Comparison of ENCODE assay signal across 20 cellular contexts in genomic region chr7:35359423-35359822, GRCh38.
"Had no signal": no experiment of that assay in that cellular context is flagged by ENCODE, and none has a peak within 500 bp of the region (broad histone marks: within the 10 kb centered on the region; RNA-seq: fewer than 3 reads in every experiment).

No MANE protein-coding gene starts in this region.

- H3K4me3 ChIP-seq: esophagus muscularis mucosa, gastrocnemius medialis, heart right ventricle, left ventricle myocardium inferior, lung, psoas muscle, right lobe of liver, suprapubic skin, thyroid gland, uterus had no signal

- DNase-seq: effector memory CD8-positive, alpha-beta T cell; gastrocnemius medialis; heart right ventricle; hypothalamus; left ventricle myocardium inferior; naive thymus-derived CD4-positive, alpha-beta T cell; nephron progenitor cell; psoas muscle; retina; right lobe of liver; stimulated activated CD4-positive, alpha-beta T cell treated with anti-CD3 and anti-CD28 coated beads, Interleukin-4, amount 100 ng/mL, for 1 hour; stimulated activated CD8-positive, alpha-beta memory T cell treated with anti-CD3 and anti-CD28 coated beads, Interleukin-4, amount 100 ng/mL, for 48 hours; stimulated activated naive CD8-positive, alpha-beta T cell treated with anti-CD3 and anti-CD28 coated beads, Interleukin-15, Interleukin-2, amounts not matched to agents 100 U/mL and 50 U/mL, for 24 hours; thyroid gland; uterus had no signal

- H3K9me3 ChIP-seq: gastrocnemius medialis, psoas muscle, suprapubic skin, thyroid gland, uterus had no signal

- H3K4me1 ChIP-seq: gastrocnemius medialis, psoas muscle, right lobe of liver, suprapubic skin, thyroid gland, uterus had no signal

- H3K36me3 ChIP-seq: esophagus muscularis mucosa, gastrocnemius medialis, heart right ventricle, left ventricle myocardium inferior, right lobe of liver, suprapubic skin, thyroid gland, uterus had no signal

- ATAC-seq: effector memory CD8-positive, alpha-beta T cell; gastrocnemius medialis; heart right ventricle; naive thymus-derived CD4-positive, alpha-beta T cell; psoas muscle; right lobe of liver; stimulated activated effector memory CD8-positive, alpha-beta T cell treated with anti-CD3 and anti-CD28 coated beads, Interleukin-12 subunit alpha, Interleukin-12 subunit beta, amount 100 ng/mL, for 72 hours; stimulated activated naive CD8-positive, alpha-beta T cell treated with anti-CD3 and anti-CD28 coated beads, Interleukin-15, Interleukin-2, amounts not matched to agents 100 U/mL and 50 U/mL, for 24 hours had no signal

- H3K27ac ChIP-seq: epithelial cell of prostate, esophagus muscularis mucosa, gastrocnemius medialis, heart right ventricle, left ventricle myocardium inferior, psoas muscle, right lobe of liver, suprapubic skin, thyroid gland, uterus had no signal

- H3K27me3 ChIP-seq: esophagus muscularis mucosa, gastrocnemius medialis, heart right ventricle, right lobe of liver, suprapubic skin, thyroid gland, uterus had no signal
